ENCODE assay signal across 1 cellular context in the genomic region with DNA sequence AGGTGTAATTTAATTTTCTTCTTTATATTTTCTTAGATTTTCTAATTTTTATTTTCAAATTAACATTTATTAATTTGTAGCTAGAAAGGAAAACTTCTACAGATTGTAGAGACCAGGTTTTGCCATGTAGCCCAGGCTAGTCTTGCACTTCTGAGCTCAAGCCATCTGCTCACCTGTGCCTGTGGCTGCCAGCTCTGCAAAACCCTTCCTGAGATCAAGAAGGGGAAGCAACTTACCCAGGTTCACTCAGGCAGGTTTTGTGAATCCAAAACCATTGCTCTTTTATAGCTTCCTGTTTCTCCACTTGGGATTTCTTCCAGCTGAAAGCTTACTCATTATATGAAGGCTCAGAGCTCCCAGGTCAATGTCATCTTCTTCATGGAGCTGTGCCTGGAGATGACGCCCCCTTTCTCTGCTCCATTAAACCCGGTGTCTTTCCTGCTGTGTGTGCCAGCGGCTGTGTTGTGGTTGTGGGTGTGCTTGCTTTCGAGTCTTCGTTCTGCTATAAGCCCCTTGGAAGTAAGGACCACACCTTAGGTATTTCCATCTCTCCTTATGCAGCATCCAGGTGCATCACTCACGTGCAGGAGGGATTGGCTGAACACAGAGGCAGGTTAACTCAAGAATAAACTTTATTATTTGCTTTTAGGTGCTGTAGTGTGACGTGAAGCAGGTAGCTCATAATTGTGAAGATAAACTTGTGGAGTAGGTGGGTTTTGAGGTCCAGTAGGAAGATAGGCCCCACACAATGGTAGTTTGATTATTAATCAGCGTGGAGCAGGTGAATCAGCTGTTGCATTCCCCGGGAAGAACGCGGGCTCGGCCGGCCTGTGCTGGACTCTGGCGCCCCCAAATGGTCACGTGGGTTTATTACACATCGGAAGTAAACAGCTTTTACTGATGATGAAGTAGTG.
TF ChIP-seq lines count a peak whose summit lies in the region.

No MANE protein-coding gene starts in this region.

TF ChIP-seq in HepG2, 621 proteins besides CTCF, POLR2A, EP300 and RAD21 (continued from another document and continues in another):
- TF ChIP-seq, protein P1, sequence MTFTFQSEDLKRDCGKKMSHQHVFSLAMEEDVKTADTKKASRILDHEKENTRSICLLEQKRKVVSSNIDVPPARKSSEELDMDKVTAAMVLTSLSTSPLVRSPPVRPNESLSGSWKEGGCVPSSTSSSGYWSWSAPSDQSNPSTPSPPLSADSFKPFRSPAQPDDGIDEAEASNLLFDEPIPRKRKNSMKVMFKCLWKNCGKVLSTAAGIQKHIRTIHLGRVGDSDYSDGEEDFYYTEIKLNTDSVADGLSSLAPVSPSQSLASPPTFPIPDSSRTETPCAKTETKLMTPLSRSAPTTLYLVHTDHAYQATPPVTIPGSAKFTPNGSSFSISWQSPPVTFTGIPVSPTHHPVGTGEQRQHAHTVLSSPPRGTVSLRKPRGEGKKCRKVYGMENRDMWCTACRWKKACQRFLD (CRISPR knock-in tag; IDR thresholded peaks at IDR 0.05; ENCODE audit: borderline replicate concordance) = no peak
- no peak for TF ChIP-seq MXD4 (CRISPR knock-in tag; IDR thresholded peaks at IDR 0.05)
- TF ChIP-seq FOXK2 (IDR thresholded peaks at IDR 0.05) = 0 out of 2 replicates have a peak, but pooled peaks have one; percentile 42
- TF ChIP-seq, protein P2, sequence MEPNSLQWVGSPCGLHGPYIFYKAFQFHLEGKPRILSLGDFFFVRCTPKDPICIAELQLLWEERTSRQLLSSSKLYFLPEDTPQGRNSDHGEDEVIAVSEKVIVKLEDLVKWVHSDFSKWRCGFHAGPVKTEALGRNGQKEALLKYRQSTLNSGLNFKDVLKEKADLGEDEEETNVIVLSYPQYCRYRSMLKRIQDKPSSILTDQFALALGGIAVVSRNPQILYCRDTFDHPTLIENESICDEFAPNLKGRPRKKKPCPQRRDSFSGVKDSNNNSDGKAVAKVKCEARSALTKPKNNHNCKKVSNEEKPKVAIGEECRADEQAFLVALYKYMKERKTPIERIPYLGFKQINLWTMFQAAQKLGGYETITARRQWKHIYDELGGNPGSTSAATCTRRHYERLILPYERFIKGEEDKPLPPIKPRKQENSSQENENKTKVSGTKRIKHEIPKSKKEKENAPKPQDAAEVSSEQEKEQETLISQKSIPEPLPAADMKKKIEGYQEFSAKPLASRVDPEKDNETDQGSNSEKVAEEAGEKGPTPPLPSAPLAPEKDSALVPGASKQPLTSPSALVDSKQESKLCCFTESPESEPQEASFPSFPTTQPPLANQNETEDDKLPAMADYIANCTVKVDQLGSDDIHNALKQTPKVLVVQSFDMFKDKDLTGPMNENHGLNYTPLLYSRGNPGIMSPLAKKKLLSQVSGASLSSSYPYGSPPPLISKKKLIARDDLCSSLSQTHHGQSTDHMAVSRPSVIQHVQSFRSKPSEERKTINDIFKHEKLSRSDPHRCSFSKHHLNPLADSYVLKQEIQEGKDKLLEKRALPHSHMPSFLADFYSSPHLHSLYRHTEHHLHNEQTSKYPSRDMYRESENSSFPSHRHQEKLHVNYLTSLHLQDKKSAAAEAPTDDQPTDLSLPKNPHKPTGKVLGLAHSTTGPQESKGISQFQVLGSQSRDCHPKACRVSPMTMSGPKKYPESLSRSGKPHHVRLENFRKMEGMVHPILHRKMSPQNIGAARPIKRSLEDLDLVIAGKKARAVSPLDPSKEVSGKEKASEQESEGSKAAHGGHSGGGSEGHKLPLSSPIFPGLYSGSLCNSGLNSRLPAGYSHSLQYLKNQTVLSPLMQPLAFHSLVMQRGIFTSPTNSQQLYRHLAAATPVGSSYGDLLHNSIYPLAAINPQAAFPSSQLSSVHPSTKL (CRISPR knock-in tag; IDR thresholded peaks at IDR 0.05) = 0 out of 2 replicates have a peak, but pooled peaks have one; percentile 14
- TF ChIP-seq ETV5 (CRISPR knock-in tag; IDR thresholded peaks at IDR 0.05; ENCODE audit: borderline replicate concordance) = peak; percentile 67; the same call in 1 of the 2 replicates
- TF ChIP-seq ATF7-NPFF (CRISPR knock-in tag; IDR thresholded peaks at IDR 0.05; ENCODE audit: low read depth) = 0 out of 2 replicates have a peak, but pooled peaks have one; percentile 53
- TF ChIP-seq FOXC1 (CRISPR knock-in tag; IDR thresholded peaks at IDR 0.05; ENCODE audit: borderline replicate concordance) = no peak
- TF ChIP-seq MED13 (CRISPR knock-in tag; IDR thresholded peaks at IDR 0.05) = no peak
- TF ChIP-seq, protein P3, sequence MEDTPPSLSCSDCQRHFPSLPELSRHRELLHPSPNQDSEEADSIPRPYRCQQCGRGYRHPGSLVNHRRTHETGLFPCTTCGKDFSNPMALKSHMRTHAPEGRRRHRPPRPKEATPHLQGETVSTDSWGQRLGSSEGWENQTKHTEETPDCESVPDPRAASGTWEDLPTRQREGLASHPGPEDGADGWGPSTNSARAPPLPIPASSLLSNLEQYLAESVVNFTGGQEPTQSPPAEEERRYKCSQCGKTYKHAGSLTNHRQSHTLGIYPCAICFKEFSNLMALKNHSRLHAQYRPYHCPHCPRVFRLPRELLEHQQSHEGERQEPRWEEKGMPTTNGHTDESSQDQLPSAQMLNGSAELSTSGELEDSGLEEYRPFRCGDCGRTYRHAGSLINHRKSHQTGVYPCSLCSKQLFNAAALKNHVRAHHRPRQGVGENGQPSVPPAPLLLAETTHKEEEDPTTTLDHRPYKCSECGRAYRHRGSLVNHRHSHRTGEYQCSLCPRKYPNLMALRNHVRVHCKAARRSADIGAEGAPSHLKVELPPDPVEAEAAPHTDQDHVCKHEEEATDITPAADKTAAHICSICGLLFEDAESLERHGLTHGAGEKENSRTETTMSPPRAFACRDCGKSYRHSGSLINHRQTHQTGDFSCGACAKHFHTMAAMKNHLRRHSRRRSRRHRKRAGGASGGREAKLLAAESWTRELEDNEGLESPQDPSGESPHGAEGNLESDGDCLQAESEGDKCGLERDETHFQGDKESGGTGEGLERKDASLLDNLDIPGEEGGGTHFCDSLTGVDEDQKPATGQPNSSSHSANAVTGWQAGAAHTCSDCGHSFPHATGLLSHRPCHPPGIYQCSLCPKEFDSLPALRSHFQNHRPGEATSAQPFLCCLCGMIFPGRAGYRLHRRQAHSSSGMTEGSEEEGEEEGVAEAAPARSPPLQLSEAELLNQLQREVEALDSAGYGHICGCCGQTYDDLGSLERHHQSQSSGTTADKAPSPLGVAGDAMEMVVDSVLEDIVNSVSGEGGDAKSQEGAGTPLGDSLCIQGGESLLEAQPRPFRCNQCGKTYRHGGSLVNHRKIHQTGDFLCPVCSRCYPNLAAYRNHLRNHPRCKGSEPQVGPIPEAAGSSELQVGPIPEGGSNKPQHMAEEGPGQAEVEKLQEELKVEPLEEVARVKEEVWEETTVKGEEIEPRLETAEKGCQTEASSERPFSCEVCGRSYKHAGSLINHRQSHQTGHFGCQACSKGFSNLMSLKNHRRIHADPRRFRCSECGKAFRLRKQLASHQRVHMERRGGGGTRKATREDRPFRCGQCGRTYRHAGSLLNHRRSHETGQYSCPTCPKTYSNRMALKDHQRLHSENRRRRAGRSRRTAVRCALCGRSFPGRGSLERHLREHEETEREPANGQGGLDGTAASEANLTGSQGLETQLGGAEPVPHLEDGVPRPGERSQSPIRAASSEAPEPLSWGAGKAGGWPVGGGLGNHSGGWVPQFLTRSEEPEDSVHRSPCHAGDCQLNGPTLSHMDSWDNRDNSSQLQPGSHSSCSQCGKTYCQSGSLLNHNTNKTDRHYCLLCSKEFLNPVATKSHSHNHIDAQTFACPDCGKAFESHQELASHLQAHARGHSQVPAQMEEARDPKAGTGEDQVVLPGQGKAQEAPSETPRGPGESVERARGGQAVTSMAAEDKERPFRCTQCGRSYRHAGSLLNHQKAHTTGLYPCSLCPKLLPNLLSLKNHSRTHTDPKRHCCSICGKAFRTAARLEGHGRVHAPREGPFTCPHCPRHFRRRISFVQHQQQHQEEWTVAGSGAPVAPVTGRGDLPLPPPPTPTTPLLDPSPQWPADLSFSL (CRISPR knock-in tag; IDR thresholded peaks at IDR 0.05) = 0 out of 2 replicates have a peak, but pooled peaks have one; percentile 22
- peak; percentile 83 for TF ChIP-seq FOXO1 (CRISPR knock-in tag; IDR thresholded peaks at IDR 0.05)
- no peak for TF ChIP-seq ARNT2 (CRISPR knock-in tag; IDR thresholded peaks at IDR 0.05; ENCODE audit: low read depth)
- 0 out of 2 replicates have a peak, but pooled peaks have one; percentile 23 for TF ChIP-seq GATAD2A (CRISPR knock-in tag; IDR thresholded peaks at IDR 0.05)
- TF ChIP-seq, protein P4, sequence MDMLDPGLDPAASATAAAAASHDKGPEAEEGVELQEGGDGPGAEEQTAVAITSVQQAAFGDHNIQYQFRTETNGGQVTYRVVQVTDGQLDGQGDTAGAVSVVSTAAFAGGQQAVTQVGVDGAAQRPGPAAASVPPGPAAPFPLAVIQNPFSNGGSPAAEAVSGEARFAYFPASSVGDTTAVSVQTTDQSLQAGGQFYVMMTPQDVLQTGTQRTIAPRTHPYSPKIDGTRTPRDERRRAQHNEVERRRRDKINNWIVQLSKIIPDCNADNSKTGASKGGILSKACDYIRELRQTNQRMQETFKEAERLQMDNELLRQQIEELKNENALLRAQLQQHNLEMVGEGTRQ (IDR thresholded peaks at IDR 0.05; ENCODE audit: low read depth, low read length) = peak; percentile 68
- TF ChIP-seq, protein P4 (CRISPR knock-in tag; IDR thresholded peaks at IDR 0.05; ENCODE audit: borderline replicate concordance) = no peak
- TF ChIP-seq, protein P5, sequence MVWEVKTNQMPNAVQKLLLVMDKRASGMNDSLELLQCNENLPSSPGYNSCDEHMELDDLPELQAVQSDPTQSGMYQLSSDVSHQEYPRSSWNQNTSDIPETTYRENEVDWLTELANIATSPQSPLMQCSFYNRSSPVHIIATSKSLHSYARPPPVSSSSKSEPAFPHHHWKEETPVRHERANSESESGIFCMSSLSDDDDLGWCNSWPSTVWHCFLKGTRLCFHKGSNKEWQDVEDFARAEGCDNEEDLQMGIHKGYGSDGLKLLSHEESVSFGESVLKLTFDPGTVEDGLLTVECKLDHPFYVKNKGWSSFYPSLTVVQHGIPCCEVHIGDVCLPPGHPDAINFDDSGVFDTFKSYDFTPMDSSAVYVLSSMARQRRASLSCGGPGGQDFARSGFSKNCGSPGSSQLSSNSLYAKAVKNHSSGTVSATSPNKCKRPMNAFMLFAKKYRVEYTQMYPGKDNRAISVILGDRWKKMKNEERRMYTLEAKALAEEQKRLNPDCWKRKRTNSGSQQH (CRISPR knock-in tag; IDR thresholded peaks at IDR 0.05; ENCODE audit: low read depth) = no peak
- 0 out of 2 replicates have a peak, but pooled peaks have one; percentile 46 for TF ChIP-seq ZNF567 (CRISPR knock-in tag; IDR thresholded peaks at IDR 0.05; ENCODE audit: borderline replicate concordance)
- 0 out of 2 replicates have a peak, but pooled peaks have one; percentile 69 for TF ChIP-seq SMAD3 (CRISPR knock-in tag; IDR thresholded peaks at IDR 0.05)
- TF ChIP-seq FOXA1 (IDR thresholded peaks at IDR 0.05) = no peak
- TF ChIP-seq FOXA1 (CRISPR knock-in tag; IDR thresholded peaks at IDR 0.05) = peak; percentile 69
- peak; percentile 48 for TF ChIP-seq XRCC5 (optimal IDR thresholded peaks at IDR 0.05; ENCODE audit: low read length)
- TF ChIP-seq, protein P6, sequence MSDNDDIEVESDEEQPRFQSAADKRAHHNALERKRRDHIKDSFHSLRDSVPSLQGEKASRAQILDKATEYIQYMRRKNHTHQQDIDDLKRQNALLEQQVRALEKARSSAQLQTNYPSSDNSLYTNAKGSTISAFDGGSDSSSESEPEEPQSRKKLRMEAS (IDR thresholded peaks at IDR 0.05) = 0 out of 2 replicates have a peak, but pooled peaks have one; percentile 31
- TF ChIP-seq, protein P7, sequence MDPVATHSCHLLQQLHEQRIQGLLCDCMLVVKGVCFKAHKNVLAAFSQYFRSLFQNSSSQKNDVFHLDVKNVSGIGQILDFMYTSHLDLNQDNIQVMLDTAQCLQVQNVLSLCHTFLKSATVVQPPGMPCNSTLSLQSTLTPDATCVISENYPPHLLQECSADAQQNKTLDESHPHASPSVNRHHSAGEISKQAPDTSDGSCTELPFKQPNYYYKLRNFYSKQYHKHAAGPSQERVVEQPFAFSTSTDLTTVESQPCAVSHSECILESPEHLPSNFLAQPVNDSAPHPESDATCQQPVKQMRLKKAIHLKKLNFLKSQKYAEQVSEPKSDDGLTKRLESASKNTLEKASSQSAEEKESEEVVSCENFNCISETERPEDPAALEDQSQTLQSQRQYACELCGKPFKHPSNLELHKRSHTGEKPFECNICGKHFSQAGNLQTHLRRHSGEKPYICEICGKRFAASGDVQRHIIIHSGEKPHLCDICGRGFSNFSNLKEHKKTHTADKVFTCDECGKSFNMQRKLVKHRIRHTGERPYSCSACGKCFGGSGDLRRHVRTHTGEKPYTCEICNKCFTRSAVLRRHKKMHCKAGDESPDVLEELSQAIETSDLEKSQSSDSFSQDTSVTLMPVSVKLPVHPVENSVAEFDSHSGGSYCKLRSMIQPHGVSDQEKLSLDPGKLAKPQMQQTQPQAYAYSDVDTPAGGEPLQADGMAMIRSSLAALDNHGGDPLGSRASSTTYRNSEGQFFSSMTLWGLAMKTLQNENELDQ (CRISPR knock-in tag; IDR thresholded peaks at IDR 0.05; ENCODE audit: borderline replicate concordance) = no peak
- TF ChIP-seq ZNF746 (CRISPR knock-in tag; IDR thresholded peaks at IDR 0.05) = no peak
- no peak for TF ChIP-seq ZNF337 (CRISPR knock-in tag; IDR thresholded peaks at IDR 0.05; ENCODE audit: borderline replicate concordance, low read depth)
- no peak for TF ChIP-seq FOXP1 (IDR thresholded peaks at IDR 0.05)
- TF ChIP-seq FOXP1 (CRISPR knock-in tag; IDR thresholded peaks at IDR 0.05) = peak; percentile 30; the same call in 1 of the 2 replicates
- TF ChIP-seq, protein P8, sequence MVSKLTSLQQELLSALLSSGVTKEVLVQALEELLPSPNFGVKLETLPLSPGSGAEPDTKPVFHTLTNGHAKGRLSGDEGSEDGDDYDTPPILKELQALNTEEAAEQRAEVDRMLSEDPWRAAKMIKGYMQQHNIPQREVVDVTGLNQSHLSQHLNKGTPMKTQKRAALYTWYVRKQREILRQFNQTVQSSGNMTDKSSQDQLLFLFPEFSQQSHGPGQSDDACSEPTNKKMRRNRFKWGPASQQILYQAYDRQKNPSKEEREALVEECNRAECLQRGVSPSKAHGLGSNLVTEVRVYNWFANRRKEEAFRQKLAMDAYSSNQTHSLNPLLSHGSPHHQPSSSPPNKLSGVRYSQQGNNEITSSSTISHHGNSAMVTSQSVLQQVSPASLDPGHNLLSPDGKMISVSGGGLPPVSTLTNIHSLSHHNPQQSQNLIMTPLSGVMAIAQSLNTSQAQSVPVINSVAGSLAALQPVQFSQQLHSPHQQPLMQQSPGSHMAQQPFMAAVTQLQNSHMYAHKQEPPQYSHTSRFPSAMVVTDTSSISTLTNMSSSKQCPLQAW (CRISPR knock-in tag; IDR thresholded peaks at IDR 0.05) = peak; percentile 64
- TF ChIP-seq RBM22 (optimal IDR thresholded peaks at IDR 0.05; ENCODE audit: low read length) = no peak
- TF ChIP-seq ZC3H13 (CRISPR knock-in tag; IDR thresholded peaks at IDR 0.05) = no peak
- no peak for TF ChIP-seq NR3C1 (CRISPR knock-in tag; IDR thresholded peaks at IDR 0.05)
- no peak for TF ChIP-seq AGO1 (IDR thresholded peaks at IDR 0.05; ENCODE audit: low read depth, low read length, poor library complexity, severe bottlenecking)
